Comparison of ENCODE assay signal across 2 cellular contexts in genomic region chr20:33585413-33585812, GRCh38.
TF ChIP-seq lines count a peak whose summit lies in the region.

No MANE protein-coding gene starts in this region.

TF ChIP-seq in A549, 52 proteins besides CTCF, POLR2A, EP300 and RAD21 (continued from another document):
- TF ChIP-seq REST (IDR thresholded peaks at IDR 0.05) (no peak), HEYL (CRISPR knock-in tag; IDR thresholded peaks at IDR 0.05) (no peak), HDAC2 (IDR thresholded peaks at IDR 0.05) (no peak), E2F6 (IDR thresholded peaks at IDR 0.05; ENCODE audit: borderline replicate concordance, low read depth) (no peak), FOSB (CRISPR knock-in tag; IDR thresholded peaks at IDR 0.05) (no peak), MYC (IDR thresholded peaks at IDR 0.05; ENCODE audit: borderline replicate concordance, low read length) (no peak), JUNB (IDR thresholded peaks at IDR 0.05) (no peak), RNF2 (IDR thresholded peaks at IDR 0.05; ENCODE audit: borderline replicate concordance, low read depth) (no peak), HMGXB4 (CRISPR knock-in tag; IDR thresholded peaks at IDR 0.05; ENCODE audit: borderline replicate concordance) (no peak)

TF ChIP-seq in HepG2, 621 proteins besides CTCF, POLR2A, EP300 and RAD21 (continued from another document):
- TF ChIP-seq LRRFIP1 (CRISPR knock-in tag; conservative IDR thresholded peaks at IDR 0.05) (no peak), KLF13 (CRISPR knock-in tag; IDR thresholded peaks at IDR 0.05) (no peak), MLX (CRISPR knock-in tag; IDR thresholded peaks at IDR 0.05) (no peak), AKAP8 (CRISPR knock-in tag; IDR thresholded peaks at IDR 0.05) (no peak), SOX5 (CRISPR knock-in tag; IDR thresholded peaks at IDR 0.05; ENCODE audit: borderline replicate concordance) (no peak), HDAC2 (CRISPR knock-in tag; IDR thresholded peaks at IDR 0.05) (no peak), SMAD1 (CRISPR knock-in tag; IDR thresholded peaks at IDR 0.05; ENCODE audit: borderline replicate concordance, low read depth) (no peak), NFYC (CRISPR knock-in tag; IDR thresholded peaks at IDR 0.05) (no peak), BRCA1 (CRISPR knock-in tag; IDR thresholded peaks at IDR 0.05) (no peak), ZNF775 (CRISPR knock-in tag; IDR thresholded peaks at IDR 0.05; ENCODE audit: borderline replicate concordance) (no peak), ETV6 (CRISPR knock-in tag; conservative IDR thresholded peaks at IDR 0.05) (no peak), ZNF839 (CRISPR knock-in tag; IDR thresholded peaks at IDR 0.05; ENCODE audit: borderline replicate concordance) (no peak), MBNL3 (CRISPR knock-in tag; conservative IDR thresholded peaks at IDR 0.05) (no peak), ZNF747 (CRISPR knock-in tag; IDR thresholded peaks at IDR 0.05; ENCODE audit: borderline replicate concordance) (no peak), U2AF1 (optimal IDR thresholded peaks at IDR 0.05; ENCODE audit: low read depth, low read length) (no peak), SATB2 (CRISPR knock-in tag; IDR thresholded peaks at IDR 0.05) (no peak)
TF ChIP-seq in HepG2: peak in this region for 0.
